In genomic region chr6:138115877-138116660, GRCh38 we compare ENCODE assay signal across 8 cellular contexts. TPM values are rescaled to one million over a fixed set of nuclear protein-coding genes. Genes with fewer than 3 reads are reported as not detected.
DNase-seq lines count a peak whose midpoint lies in the region; ATAC-seq, FAIRE-seq and TF ChIP-seq lines count a peak whose summit lies in the region.

No MANE protein-coding gene starts in this region.

- CTCF ChIA-PET in CD4-positive, alpha-beta memory T cell (lab: Charles Lee; ENCODE audit: partially characterized antibody), result interaction anchor here (0.7 to 9.5 kb wide), 37 partner anchors 8 to 871 kb away, joined by 3 to 141 read pairs (median 6); partner anchors contain the start of gene HEBP2

- ATAC-seq in activated T-cell treated with anti-CD3 and anti-CD28 coated beads, Interleukin-2, amount 50 U/mL, for 4 hours, result peak; percentile 86 to 88
- no peak for ATAC-seq in HG02588 (IDR thresholded peaks at IDR 0.05; ENCODE audit: unreplicated experiment)

- FAIRE-seq in GM19239 (lab: Jason Lieb, UNC), result peak; percentile 93

- no peaks in the 10 kb centered on the region for H4K20me1 ChIP-seq in neural progenitor cell (ENCODE audit: low read depth)

- H3K27ac ChIP-seq in CD4-positive, alpha-beta memory T cell (ENCODE audit: low read depth, low read length), result no peak overlapping the region
- H3K27ac ChIP-seq in neural progenitor cell, result no peak overlapping the region

- no peak overlapping the region for H3K4me2 ChIP-seq in neural progenitor cell

- H3K4me3 Mint-ChIP-seq in CD4-positive, alpha-beta memory T cell, result peak overlapping the region in 1 of 8 donors; percentile 20
- H3K4me3 Mint-ChIP-seq in activated T-cell treated with anti-CD3 and anti-CD28 coated beads, Interleukin-2, amount 50 U/mL, for 4 hours, result no peak overlapping the region
- no peak overlapping the region for H3K4me3 Mint-ChIP-seq in neural progenitor cell

- no peaks in the 10 kb centered on the region for H3K4me1 ChIP-seq in CD4-positive, alpha-beta memory T cell (ENCODE audit: insufficient read depth, low read length)
- no peaks in the 10 kb centered on the region for H3K4me1 ChIP-seq in neural progenitor cell

- H3K27me3 Mint-ChIP-seq in CD4-positive, alpha-beta memory T cell, result peaks cover 20 to 21% of the 10 kb centered on the region in 2 donors
- peaks cover 21% of the 10 kb centered on the region for H3K27me3 Mint-ChIP-seq in activated T-cell treated with anti-CD3 and anti-CD28 coated beads, Interleukin-2, amount 50 U/mL, for 4 hours (ENCODE audit: low read depth)
- H3K27me3 Mint-ChIP-seq in neural progenitor cell (ENCODE audit: insufficient read depth, low read depth), result no peaks in the 10 kb centered on the region

- no peak overlapping the region for H3K4me3 ChIP-seq in CD4-positive, alpha-beta memory T cell (ENCODE audit: low read length in 2 of 2)
- H3K4me3 ChIP-seq in fibroblast of pulmonary artery (replicated peaks; ENCODE audit: low read depth, low read length), result no peak overlapping the region
- H3K4me3 ChIP-seq in neural progenitor cell, result no peak overlapping the region

- H2AFZ ChIP-seq in neural progenitor cell (replicated peaks), result no peak overlapping the region

- H3K27ac Mint-ChIP-seq in CD4-positive, alpha-beta memory T cell, result no peak overlapping the region
- no peak overlapping the region for H3K27ac Mint-ChIP-seq in neural progenitor cell

- no peaks in the 10 kb centered on the region for H3K36me3 ChIP-seq in CD4-positive, alpha-beta memory T cell (ENCODE audit: insufficient read depth, low read length)
- no peaks in the 10 kb centered on the region for H3K36me3 ChIP-seq in neural progenitor cell

- no peaks in the 10 kb centered on the region for H3K36me3 Mint-ChIP-seq in CD4-positive, alpha-beta memory T cell
- H3K36me3 Mint-ChIP-seq in activated T-cell treated with anti-CD3 and anti-CD28 coated beads, Interleukin-2, amount 50 U/mL, for 4 hours (ENCODE audit: insufficient read depth), result no peaks in the 10 kb centered on the region
- H3K36me3 Mint-ChIP-seq in neural progenitor cell, result no peaks in the 10 kb centered on the region

- peak; percentile 53 to 64 (median 62) for DNase-seq in CD4-positive, alpha-beta memory T cell
- DNase-seq in GM19239 (ENCODE audit: insufficient read length, low spot score) (peak; percentile 43), HT-29 (ENCODE audit: low spot score) (peak; percentile 88), NOMO-1 (lab: John Stamatoyannopoulos, UW; ENCODE audit: unreplicated experiment in 2 of 2) (peak; percentile 43 to 77), fibroblast of pulmonary artery (ENCODE audit: low read depth) (peak; percentile 85), neural progenitor cell (ENCODE audit: low spot score) (peak; percentile 81)
- peak; percentile 17 for DNase-seq in activated T-cell treated with anti-CD3 and anti-CD28 coated beads, Interleukin-2, amount 50 U/mL, for 4 hours

- peaks cover 3 to 5% (median 4%) of the 10 kb centered on the region in 4 donors for H3K4me1 Mint-ChIP-seq in CD4-positive, alpha-beta memory T cell
- peaks cover 4% of the 10 kb centered on the region for H3K4me1 Mint-ChIP-seq in activated T-cell treated with anti-CD3 and anti-CD28 coated beads, Interleukin-2, amount 50 U/mL, for 4 hours (ENCODE audit: low read depth)
- peaks cover 6% of the 10 kb centered on the region for H3K4me1 Mint-ChIP-seq in neural progenitor cell

- H3K79me2 ChIP-seq in neural progenitor cell (ENCODE audit: low read depth), result no peaks in the 10 kb centered on the region

- peak; percentile 61 for TF ChIP-seq CTCF in fibroblast of pulmonary artery (IDR thresholded peaks at IDR 0.05; ENCODE audit: low read length, missing control alignments)
- TF ChIP-seq CTCF in neural progenitor cell (IDR thresholded peaks at IDR 0.05), result peak; percentile 83

- H3F3A ChIP-seq in neural progenitor cell (ENCODE audit: low read depth), result no peaks in the 10 kb centered on the region

- no peaks in the 10 kb centered on the region for H3K27me3 ChIP-seq in CD4-positive, alpha-beta memory T cell (ENCODE audit: insufficient read depth, low read length)
- no peaks in the 10 kb centered on the region for H3K27me3 ChIP-seq in neural progenitor cell

- H3K9ac ChIP-seq in neural progenitor cell, result no peak overlapping the region

- POLR2A ChIA-PET in CD4-positive, alpha-beta memory T cell (lab: Charles Lee; ENCODE audit: partially characterized antibody), result interaction anchor here (0.6 to 1.0 kb wide), 3 partner anchors 288 to 401 kb away, joined by 3 read pairs; partner anchors contain the start of gene HEBP2

- H3K9me3 Mint-ChIP-seq in CD4-positive, alpha-beta memory T cell, result peaks cover 0 to 1% (median 0%) of the 10 kb centered on the region in 8 donors
- H3K9me3 Mint-ChIP-seq in activated T-cell treated with anti-CD3 and anti-CD28 coated beads, Interleukin-2, amount 50 U/mL, for 4 hours, result no peaks in the 10 kb centered on the region
- no peaks in the 10 kb centered on the region for H3K9me3 Mint-ChIP-seq in neural progenitor cell

- intact Hi-C loops in CD4-positive, alpha-beta memory T cell (cut with micrococcal nuclease), result loop anchor here (1.0 to 5.0 kb wide), 7 partner anchors 171 to 871 kb away; partner anchors contain the start of gene REPS1

- H3K9me3 ChIP-seq in CD4-positive, alpha-beta memory T cell (ENCODE audit: control insufficient read depth in 1 of 2, low read length in 2 of 2), result no peaks in the 10 kb centered on the region
- H3K9me3 ChIP-seq in neural progenitor cell (ENCODE audit: low read depth), result no peaks in the 10 kb centered on the region

RNA-seq across cellular contexts. Expression of gene PERP, which starts 8.8 kb away (rescaled TPM):
- 1 to 10 TPM; 4.2 to 4.3 TPM for total RNA-seq in CD4-positive, alpha-beta memory T cell
- 1 to 10 TPM; 6.8 to 8.0 TPM for polyA plus RNA-seq in CD4-positive, alpha-beta memory T cell
- total RNA-seq in HT-29 (2014; rRNA removed; shearing (Covaris generic)), result 69.0 and 71.2 TPM in 2 replicates
- 1 to 10 TPM; 1.0 to 2.0 (median 1.8) TPM for total RNA-seq in activated T-cell treated with anti-CD3 and anti-CD28 coated beads, Interleukin-2, amount 50 U/mL, for 4 hours
- 29.9 and 35.4 TPM in 2 replicates for total RNA-seq in neural progenitor cell (ENCODE audit: low replicate concordance)

RNA-seq across cellular contexts. Expression of gene ARFGEF3, which starts 45.7 kb away (rescaled TPM):
- under 1 TPM in 1 of 2 experiments, not detected in 1; 0.03 TPM for total RNA-seq in CD4-positive, alpha-beta memory T cell
- polyA plus RNA-seq in CD4-positive, alpha-beta memory T cell, result not detected
- total RNA-seq in HT-29 (2014; rRNA removed; shearing (Covaris generic)), result 8.7 and 10.0 TPM in 2 replicates
- total RNA-seq in activated T-cell treated with anti-CD3 and anti-CD28 coated beads, Interleukin-2, amount 50 U/mL, for 4 hours, result under 1 TPM; 0.16 to 0.53 (median 0.29) TPM
- 3.2 and 3.8 TPM in 2 replicates for total RNA-seq in neural progenitor cell (ENCODE audit: low replicate concordance)

Comparison
In these comparisons a context has a peak if more than half of its experiments do, and no peak if none do; other contexts are left out.
1. DNase-seq: peak in every context shown above with its lines; median percentile 88 in HT-29; 85 in fibroblast of pulmonary artery; 81 in neural progenitor cell; 62 in CD4-positive, alpha-beta memory T cell; 60 in NOMO-1; 43 in GM19239; 17 in activated T-cell treated with anti-CD3 and anti-CD28 coated beads, Interleukin-2, amount 50 U/mL, for 4 hours.